Comparison of ENCODE assay signal across 1 cellular context in the genomic region with DNA sequence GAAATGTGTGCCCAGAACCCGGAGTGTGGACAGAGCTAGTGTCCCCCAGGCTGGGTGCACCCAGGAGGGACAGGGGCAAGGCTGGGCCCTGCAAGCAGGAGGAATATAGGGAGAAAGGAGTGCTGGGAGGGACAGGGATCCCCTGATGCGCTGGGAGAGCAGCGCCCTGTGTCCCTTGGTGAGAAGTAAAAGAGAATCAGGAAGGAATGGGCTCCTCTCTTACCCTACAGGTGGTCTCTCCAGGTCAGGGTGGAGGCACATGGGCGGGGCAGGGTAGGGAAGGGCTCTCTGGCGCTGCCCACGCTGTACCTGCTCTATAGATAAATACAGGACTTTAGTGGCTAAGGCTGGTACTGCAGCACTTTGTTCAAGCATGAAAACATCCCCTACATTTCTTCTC.
TF ChIP-seq lines count a peak whose summit lies in the region.

No MANE protein-coding gene starts in this region.

TF ChIP-seq in HCT116, 20 proteins besides CTCF, POLR2A, EP300 and RAD21 (continued from another document):
- TF ChIP-seq REST (IDR thresholded peaks at IDR 0.05; ENCODE audit: low read depth): no peak
